Comparison of ENCODE assay signal across 27 cellular contexts in genomic region chr1:67627906-67628305, GRCh38.
"Had no signal": no experiment of that assay in that cellular context is flagged by ENCODE, and none has a peak within 500 bp of the region (broad histone marks: within the 10 kb centered on the region; RNA-seq: fewer than 3 reads in every experiment).

No MANE protein-coding gene starts in this region.

- H3K9me3 ChIP-seq: esophagus muscularis mucosa, gastroesophageal sphincter, lower lobe of right lung, psoas muscle, spleen, testis, tibial nerve, upper lobe of right lung, vagina had no signal

- ATAC-seq: gastroesophageal sphincter; left cardiac atrium; lower lobe of right lung; natural killer cell treated with Interleukin-12 subunit alpha and Interleukin-12 subunit beta and Interleukin-15 and Interleukin-18, amount 100 ng/mL, for 72 hours; sciatic nerve; stimulated activated naive B cell treated with anti-CD40 and anti-IgM and Interleukin-4, amounts not matched to agents 10 μg/mL and 1 μg/mL and 100 μg/mL, for 72 hours; stimulated activated naive CD8-positive, alpha-beta T cell treated with anti-CD3 and anti-CD28 coated beads, Interleukin-15, amount 100 ng/mL, for 72 hours; upper lobe of right lung had no signal

- H3K4me1 ChIP-seq: psoas muscle, testis, upper lobe of right lung, vagina had no signal

- H3K27ac ChIP-seq: coronary artery, esophagus muscularis mucosa, left ventricle myocardium inferior, lower lobe of right lung, spleen, testis, tibial nerve, upper lobe of right lung, vagina had no signal

- H3K4me3 Mint-ChIP-seq: endodermal cell; immature natural killer cell; natural killer cell treated with Interleukin-12 subunit alpha and Interleukin-12 subunit beta and Interleukin-15 and Interleukin-18, amount 100 ng/mL, for 72 hours; stimulated activated naive B cell treated with anti-CD40 and anti-IgM and Interleukin-4, amounts not matched to agents 10 μg/mL and 1 μg/mL and 100 μg/mL, for 72 hours; stimulated activated naive CD8-positive, alpha-beta T cell treated with anti-CD3 and anti-CD28 coated beads, Interleukin-15, amount 100 ng/mL, for 72 hours had no signal

- H3K4me1 Mint-ChIP-seq: endodermal cell; immature natural killer cell; stimulated activated naive CD8-positive, alpha-beta T cell treated with anti-CD3 and anti-CD28 coated beads, Interleukin-15, amount 100 ng/mL, for 72 hours had no signal

- H3K36me3 ChIP-seq: esophagus muscularis mucosa, gastroesophageal sphincter, left ventricle myocardium inferior, lower lobe of right lung, spleen, tibial nerve, upper lobe of right lung, vagina had no signal

- H3K27ac Mint-ChIP-seq: endodermal cell; natural killer cell treated with Interleukin-12 subunit alpha and Interleukin-12 subunit beta and Interleukin-15 and Interleukin-18, amount 100 ng/mL, for 72 hours; stimulated activated naive B cell treated with anti-CD40 and anti-IgM and Interleukin-4, amounts not matched to agents 10 μg/mL and 1 μg/mL and 100 μg/mL, for 72 hours had no signal

- H3K4me3 ChIP-seq: coronary artery, esophagus muscularis mucosa, gastroesophageal sphincter, left ventricle myocardium inferior, lower lobe of right lung, psoas muscle, spleen, testis, tibial nerve, upper lobe of right lung, vagina had no signal

- H3K9me3 Mint-ChIP-seq: endodermal cell; immature natural killer cell; natural killer cell treated with Interleukin-12 subunit alpha and Interleukin-12 subunit beta and Interleukin-15 and Interleukin-18, amount 100 ng/mL, for 72 hours; stimulated activated naive B cell treated with anti-CD40 and anti-IgM and Interleukin-4, amounts not matched to agents 10 μg/mL and 1 μg/mL and 100 μg/mL, for 72 hours; stimulated activated naive CD8-positive, alpha-beta T cell treated with anti-CD3 and anti-CD28 coated beads, Interleukin-15, amount 100 ng/mL, for 72 hours had no signal

- H3K27me3 ChIP-seq: esophagus muscularis mucosa, gastroesophageal sphincter, spleen, testis, tibial nerve, upper lobe of right lung, vagina had no signal

- DNase-seq: effector CD4-positive, alpha-beta T cell; endodermal cell; glutamatergic neuron; immature natural killer cell; kidney; left cardiac atrium; left ventricle myocardium inferior; lower lobe of right lung; mesenchymal stem cell; midbrain; psoas muscle; retina; spleen; stimulated activated CD4-positive, alpha-beta T cell treated with anti-CD3 and anti-CD28 coated beads, Interleukin-15, amount 100 ng/mL, for 24 hours; stimulated activated CD4-positive, alpha-beta T cell treated with anti-CD3 and anti-CD28 coated beads, Interleukin-1b, Interleukin-23, amount 100 ng/mL, for 48 hours; stimulated activated CD4-positive, alpha-beta T cell treated with anti-CD3 and anti-CD28 coated beads, Interleukin-4, amount 100 ng/mL, for 4 hours; stimulated activated naive B cell treated with anti-CD40 and anti-IgM and Interleukin-4, amounts not matched to agents 10 μg/mL and 1 μg/mL and 100 μg/mL, for 72 hours; stimulated activated naive CD8-positive, alpha-beta T cell treated with anti-CD3 and anti-CD28 coated beads, Interleukin-15, amount 100 ng/mL, for 72 hours; testis; upper lobe of right lung had no signal

- H3K27me3 Mint-ChIP-seq: stimulated activated naive CD8-positive, alpha-beta T cell treated with anti-CD3 and anti-CD28 coated beads, Interleukin-15, amount 100 ng/mL, for 72 hours had no signal

- H3K36me3 Mint-ChIP-seq: immature natural killer cell; natural killer cell treated with Interleukin-12 subunit alpha and Interleukin-12 subunit beta and Interleukin-15 and Interleukin-18, amount 100 ng/mL, for 72 hours; stimulated activated naive B cell treated with anti-CD40 and anti-IgM and Interleukin-4, amounts not matched to agents 10 μg/mL and 1 μg/mL and 100 μg/mL, for 72 hours had no signal
